In genomic region chr16:30488764-30489595, GRCh38 we compare ENCODE assay signal across 13 cellular contexts. TPM values are rescaled to one million over a fixed set of nuclear protein-coding genes. Genes with fewer than 3 reads are reported as not detected.
DNase-seq lines count a peak whose midpoint lies in the region; ATAC-seq and TF ChIP-seq lines count a peak whose summit lies in the region.
"Had no signal": no experiment of that assay in that cellular context is flagged by ENCODE, and none has a peak within 500 bp of the region (broad histone marks: within the 10 kb centered on the region; RNA-seq: fewer than 3 reads in every experiment).

No MANE protein-coding gene starts in this region.

- peaks cover 23% of the 10 kb centered on the region for H3K36me3 Mint-ChIP-seq in natural killer cell treated with Interleukin-12 subunit alpha and Interleukin-12 subunit beta and Interleukin-15 and Interleukin-18, amount 100 ng/mL, for 72 hours
- peaks cover 39% of the 10 kb centered on the region for H3K36me3 Mint-ChIP-seq in activated T-cell treated with anti-CD3 and anti-CD28 coated beads, Interleukin-2, amount 50 U/mL, for 4 hours (ENCODE audit: insufficient read depth)

- DNase-seq in DMS53 (lab: John Stamatoyannopoulos, UW) (peak; percentile 76), MV-4-11 (lab: John Stamatoyannopoulos, UW) (peak; percentile 81), breast epithelium (ENCODE audit: low spot score in 2 of 2) (no peak), BE2C (no peak)
- DNase-seq in natural killer cell treated with Interleukin-12 subunit alpha and Interleukin-12 subunit beta and Interleukin-15 and Interleukin-18, amount 100 ng/mL, for 72 hours (ENCODE audit: low spot score), result no peak
- DNase-seq in activated T-cell treated with anti-CD3 and anti-CD28 coated beads, Interleukin-2, amount 50 U/mL, for 4 hours, result no peak
- DNase-seq: NCI-H1436; NK-92 treated with Interleukin-12 subunit alpha and Interleukin-12 subunit beta, amount 100 ng/mL, for 24 hours; T-helper 17 cell had no signal

- TF ChIP-seq POLR2A in breast epithelium (IDR thresholded peaks at IDR 0.05), result no peak

- H3K27me3 ChIP-seq in breast epithelium (no peaks in the 10 kb centered on the region), BE2C (no peaks in the 10 kb centered on the region)
- H3K27me3 ChIP-seq: cardiac muscle cell had no signal

- peak overlapping the region; percentile 55 to 60 for H3K27ac ChIP-seq in breast epithelium
- H3K27ac ChIP-seq: cardiac muscle cell had no signal

- H3K4me1 ChIP-seq in breast epithelium (no peaks in the 10 kb centered on the region), BE2C (no peaks in the 10 kb centered on the region)

- H3K27ac Mint-ChIP-seq in natural killer cell treated with Interleukin-12 subunit alpha and Interleukin-12 subunit beta and Interleukin-15 and Interleukin-18, amount 100 ng/mL, for 72 hours, result peak overlapping the region; percentile 55 to 80

- H3K36me3 ChIP-seq in breast epithelium (no peaks in the 10 kb centered on the region), BE2C (no peaks in the 10 kb centered on the region)
- H3K36me3 ChIP-seq: cardiac muscle cell had no signal

- H3K4me3 ChIP-seq in breast epithelium, result no peak overlapping the region
- no peak overlapping the region for H3K4me3 ChIP-seq in BE2C (ENCODE audit: low read depth, low read length)
- H3K4me3 ChIP-seq: cardiac muscle cell had no signal

- TF ChIP-seq CTCF in breast epithelium (IDR thresholded peaks at IDR 0.05), result no peak
- TF ChIP-seq CTCF in BE2C (IDR thresholded peaks at IDR 0.05; ENCODE audit: low read depth, low read length), result no peak

- peaks cover 35 to 38% of the 10 kb centered on the region in 2 donors for H3K4me1 Mint-ChIP-seq in natural killer cell treated with Interleukin-12 subunit alpha and Interleukin-12 subunit beta and Interleukin-15 and Interleukin-18, amount 100 ng/mL, for 72 hours (ENCODE audit: low read depth in 2 of 2)
- H3K4me1 Mint-ChIP-seq in activated T-cell treated with anti-CD3 and anti-CD28 coated beads, Interleukin-2, amount 50 U/mL, for 4 hours (ENCODE audit: low read depth), result peaks cover 35% of the 10 kb centered on the region

- intact Hi-C loops in breast epithelium (cut with DNase I; ENCODE audit: low total_unique reads), result no loop called here

- peak in 1 of 2 donors; percentile 3 for ATAC-seq in natural killer cell treated with Interleukin-12 subunit alpha and Interleukin-12 subunit beta and Interleukin-15 and Interleukin-18, amount 100 ng/mL, for 72 hours
- no peak for ATAC-seq in activated T-cell treated with anti-CD3 and anti-CD28 coated beads, Interleukin-2, amount 50 U/mL, for 4 hours
- ATAC-seq in HG02884 (IDR thresholded peaks at IDR 0.05; ENCODE audit: unreplicated experiment), result no peak
- no peak for ATAC-seq in HG03108 (IDR thresholded peaks at IDR 0.05; ENCODE audit: unreplicated experiment)
- ATAC-seq: T-helper 17 cell had no signal

- no peak overlapping the region for H3K4me3 Mint-ChIP-seq in natural killer cell treated with Interleukin-12 subunit alpha and Interleukin-12 subunit beta and Interleukin-15 and Interleukin-18, amount 100 ng/mL, for 72 hours
- H3K4me3 Mint-ChIP-seq in activated T-cell treated with anti-CD3 and anti-CD28 coated beads, Interleukin-2, amount 50 U/mL, for 4 hours, result no peak overlapping the region
- H3K4me3 Mint-ChIP-seq: T-helper 17 cell had no signal

- H3K9me3 ChIP-seq in breast epithelium (no peaks in the 10 kb centered on the region), BE2C (no peaks in the 10 kb centered on the region)

- H3K9me3 Mint-ChIP-seq in natural killer cell treated with Interleukin-12 subunit alpha and Interleukin-12 subunit beta and Interleukin-15 and Interleukin-18, amount 100 ng/mL, for 72 hours, result no peaks in the 10 kb centered on the region
- H3K9me3 Mint-ChIP-seq in activated T-cell treated with anti-CD3 and anti-CD28 coated beads, Interleukin-2, amount 50 U/mL, for 4 hours, result no peaks in the 10 kb centered on the region

- no peaks in the 10 kb centered on the region for H3K27me3 Mint-ChIP-seq in natural killer cell treated with Interleukin-12 subunit alpha and Interleukin-12 subunit beta and Interleukin-15 and Interleukin-18, amount 100 ng/mL, for 72 hours
- no peaks in the 10 kb centered on the region for H3K27me3 Mint-ChIP-seq in activated T-cell treated with anti-CD3 and anti-CD28 coated beads, Interleukin-2, amount 50 U/mL, for 4 hours (ENCODE audit: low read depth)
- H3K27me3 Mint-ChIP-seq: T-helper 17 cell had no signal

RNA-seq across cellular contexts. Expression of gene ITGAL, which starts 16.4 kb away (rescaled TPM):
- total RNA-seq in breast epithelium, result 1 to 10 TPM; 2.3 to 5.7 (median 2.4) TPM
- total RNA-seq in natural killer cell treated with Interleukin-12 subunit alpha and Interleukin-12 subunit beta and Interleukin-15 and Interleukin-18, amount 100 ng/mL, for 72 hours, result 100 to 1,000 TPM; 648 to 717 TPM
- polyA plus RNA-seq in BE2C (2012; ENCODE audit: insufficient read depth, insufficient read length, low read depth), result not detected
- 100 to 1,000 TPM; 193 to 259 (median 220) TPM for total RNA-seq in activated T-cell treated with anti-CD3 and anti-CD28 coated beads, Interleukin-2, amount 50 U/mL, for 4 hours
- total RNA-seq: cardiac muscle cell, fibroblast of lung had no signal
- polyA plus RNA-seq: cardiac muscle cell, fibroblast of lung had no signal

RNA-seq across cellular contexts. Expression of gene ZNF768, which starts 37.4 kb away (rescaled TPM):
- 10 to 100 TPM; 23.3 to 33.2 (median 29.8) TPM for total RNA-seq in breast epithelium
- 10 to 100 TPM; 10.4 to 11.8 TPM for total RNA-seq in natural killer cell treated with Interleukin-12 subunit alpha and Interleukin-12 subunit beta and Interleukin-15 and Interleukin-18, amount 100 ng/mL, for 72 hours
- 131 TPM for polyA plus RNA-seq in BE2C (2012; ENCODE audit: insufficient read depth, insufficient read length, low read depth)
- 10 to 100 TPM in 2 of 3 donors, 1 to 10 TPM in 1; 9.1 to 10.7 (median 10.5) TPM for total RNA-seq in activated T-cell treated with anti-CD3 and anti-CD28 coated beads, Interleukin-2, amount 50 U/mL, for 4 hours

RNA-seq across cellular contexts. Expression of gene SEPHS2, which starts 43.3 kb away (rescaled TPM):
- total RNA-seq in breast epithelium, result 10 to 100 TPM; 28.8 to 44.5 (median 40.6) TPM
- total RNA-seq in natural killer cell treated with Interleukin-12 subunit alpha and Interleukin-12 subunit beta and Interleukin-15 and Interleukin-18, amount 100 ng/mL, for 72 hours, result 10 to 100 TPM; 84.7 to 91.4 TPM
- polyA plus RNA-seq in BE2C (2012; ENCODE audit: insufficient read depth, insufficient read length, low read depth), result 106 TPM
- 10 to 100 TPM; 64.5 to 69.1 (median 67.1) TPM for total RNA-seq in activated T-cell treated with anti-CD3 and anti-CD28 coated beads, Interleukin-2, amount 50 U/mL, for 4 hours

RNA-seq across cellular contexts. Expression of gene ZNF747, which starts 45.7 kb away (rescaled TPM):
- total RNA-seq in breast epithelium, result 10 to 100 TPM; 10.7 to 14.7 (median 13.2) TPM
- 10 to 100 TPM in 1 of 2 donors, 1 to 10 TPM in 1; 8.7 to 10.3 TPM for total RNA-seq in natural killer cell treated with Interleukin-12 subunit alpha and Interleukin-12 subunit beta and Interleukin-15 and Interleukin-18, amount 100 ng/mL, for 72 hours
- 6.4 TPM for polyA plus RNA-seq in BE2C (2012; ENCODE audit: insufficient read depth, insufficient read length, low read depth)
- total RNA-seq in activated T-cell treated with anti-CD3 and anti-CD28 coated beads, Interleukin-2, amount 50 U/mL, for 4 hours, result 10 to 100 TPM; 14.2 to 15.4 (median 15.2) TPM

RNA-seq across cellular contexts. Expression of gene DCTPP1, which starts 59.1 kb away (rescaled TPM):
- 10 to 100 TPM; 11.2 to 25.6 (median 20.1) TPM for total RNA-seq in breast epithelium
- 100 to 1,000 TPM in 1 of 2 donors, 10 to 100 TPM in 1; 95.9 to 155 TPM for total RNA-seq in natural killer cell treated with Interleukin-12 subunit alpha and Interleukin-12 subunit beta and Interleukin-15 and Interleukin-18, amount 100 ng/mL, for 72 hours
- polyA plus RNA-seq in BE2C (2012; ENCODE audit: insufficient read depth, insufficient read length, low read depth), result 189 TPM
- 100 to 1,000 TPM; 226 to 283 (median 250) TPM for total RNA-seq in activated T-cell treated with anti-CD3 and anti-CD28 coated beads, Interleukin-2, amount 50 U/mL, for 4 hours

Comparison
In these comparisons a context has a peak if more than half of its experiments do, and no peak if none do; other contexts are left out.
1. DNase-seq: peak in DMS53 (single experiment) and MV-4-11 (single experiment); none in breast epithelium (0 of 2), natural killer cell treated with Interleukin-12 subunit alpha and Interleukin-12 subunit beta and Interleukin-15 and Interleukin-18, amount 100 ng/mL, for 72 hours (single experiment), BE2C (single experiment) and activated T-cell treated with anti-CD3 and anti-CD28 coated beads, Interleukin-2, amount 50 U/mL, for 4 hours (single experiment).
2. RNA of gene ITGAL, which starts 16.4 kb away (total RNA-seq): 648 to 717 TPM in natural killer cell treated with Interleukin-12 subunit alpha and Interleukin-12 subunit beta and Interleukin-15 and Interleukin-18, amount 100 ng/mL, for 72 hours and 193 to 259 TPM in activated T-cell treated with anti-CD3 and anti-CD28 coated beads, Interleukin-2, amount 50 U/mL, for 4 hours; 2.3 to 5.7 TPM in breast epithelium; every median in the first group is over 10 times any median in the second.